In genomic region chr6:165776699-165777098, GRCh38 we compare ENCODE assay signal across 26 cellular contexts.
"Had no signal": no experiment of that assay in that cellular context is flagged by ENCODE, and none has a peak within 500 bp of the region (broad histone marks: within the 10 kb centered on the region; RNA-seq: fewer than 3 reads in every experiment).

No MANE protein-coding gene starts in this region.

- H3K4me3 ChIP-seq: gastrocnemius medialis, lung, mucosa of descending colon, ovary, psoas muscle, sigmoid colon, stomach, thyroid gland, upper lobe of left lung had no signal

- H3K4me1 Mint-ChIP-seq: naive B cell; stimulated activated effector memory CD8-positive, alpha-beta T cell treated with anti-CD3 and anti-CD28 coated beads, Interleukin-12 subunit alpha, Interleukin-12 subunit beta, amount 100 ng/mL, for 72 hours had no signal

- H3K9me3 Mint-ChIP-seq: effector memory CD8-positive, alpha-beta T cell; memory B cell; mesothelial cell of epicardium; nephron had no signal

- H3K36me3 Mint-ChIP-seq: memory B cell; mesothelial cell of epicardium; naive B cell; stimulated activated effector memory CD8-positive, alpha-beta T cell treated with anti-CD3 and anti-CD28 coated beads, Interleukin-12 subunit alpha, Interleukin-12 subunit beta, amount 100 ng/mL, for 72 hours had no signal

- H3K27me3 ChIP-seq: gastrocnemius medialis, ovary, sigmoid colon, thyroid gland, upper lobe of left lung had no signal

- H3K4me3 Mint-ChIP-seq: effector memory CD8-positive, alpha-beta T cell; memory B cell; mesothelial cell of epicardium; naive B cell; nephron; stimulated activated effector memory CD8-positive, alpha-beta T cell treated with anti-CD3 and anti-CD28 coated beads, Interleukin-12 subunit alpha, Interleukin-12 subunit beta, amount 100 ng/mL, for 72 hours had no signal

- FAIRE-seq: urothelium cell line had no signal

- H3K27ac ChIP-seq: gastrocnemius medialis, ovary, psoas muscle, sigmoid colon, stomach, thyroid gland, upper lobe of left lung had no signal

- H3K27ac Mint-ChIP-seq: effector memory CD8-positive, alpha-beta T cell; memory B cell; mesothelial cell of epicardium; naive B cell; nephron; stimulated activated effector memory CD8-positive, alpha-beta T cell treated with anti-CD3 and anti-CD28 coated beads, Interleukin-12 subunit alpha, Interleukin-12 subunit beta, amount 100 ng/mL, for 72 hours had no signal

- H3K9me3 ChIP-seq: gastrocnemius medialis, mucosa of descending colon, ovary, psoas muscle, sigmoid colon, stomach, thyroid gland, upper lobe of left lung had no signal

- DNase-seq: cortex of kidney; effector memory CD8-positive, alpha-beta T cell; foreskin fibroblast; gastrocnemius medialis; head of caudate nucleus; kidney; mucosa of descending colon; naive B cell; occipital lobe; ovary; posterior cingulate gyrus; psoas muscle; right cardiac atrium; sigmoid colon; stimulated activated CD4-positive, alpha-beta T cell treated with anti-CD3 and anti-CD28 coated beads, Interleukin-2, amount 100 ng/mL, for 24 hours; stimulated activated CD4-positive, alpha-beta T cell treated with anti-CD3 and anti-CD28 coated beads, Interleukin-4, amount 100 ng/mL, for 24 hours; stimulated activated naive CD4-positive, alpha-beta T cell treated with Interleukin-2 at 50 U/mL for 16 hours; stomach; thyroid gland; upper lobe of left lung had no signal

- H3K36me3 ChIP-seq: gastrocnemius medialis, ovary, sigmoid colon, stomach, thyroid gland, upper lobe of left lung had no signal

- H3K4me1 ChIP-seq: psoas muscle, sigmoid colon had no signal
